ENCODE assay signal across 17 cellular contexts in the genomic region with DNA sequence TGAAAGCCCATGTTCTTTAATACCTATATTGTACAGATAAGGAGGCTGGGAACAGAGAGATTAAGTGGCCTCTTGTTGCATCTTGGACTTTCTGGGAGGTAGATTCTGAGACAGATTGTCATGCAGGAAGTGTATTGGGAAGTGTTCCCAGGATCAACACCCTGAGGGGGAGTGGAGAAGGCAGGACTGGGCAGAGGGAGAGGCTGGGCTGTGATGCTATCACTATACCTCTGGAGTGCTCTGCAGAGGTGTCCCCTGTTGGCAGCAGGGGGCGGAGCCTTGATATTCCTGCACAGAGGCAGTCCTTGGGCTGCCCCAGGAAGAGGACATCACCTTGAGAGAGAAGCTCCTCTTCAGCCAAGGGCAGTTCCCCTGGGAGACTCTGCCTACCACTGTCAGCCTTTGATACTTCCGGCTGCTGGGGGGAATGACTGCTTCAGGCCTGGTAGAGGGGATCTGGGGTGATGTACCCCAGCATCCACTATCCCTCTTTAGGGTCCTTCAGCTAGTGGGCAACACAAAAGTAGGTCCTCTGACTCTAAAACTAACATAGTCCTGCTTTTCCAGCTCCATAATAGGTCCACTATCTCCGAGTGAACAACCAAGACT.
DNase-seq lines count a peak whose midpoint lies in the region; ATAC-seq and TF ChIP-seq lines count a peak whose summit lies in the region.
"Had no signal": no experiment of that assay in that cellular context is flagged by ENCODE, and none has a peak within 500 bp of the region (broad histone marks: within the 10 kb centered on the region; RNA-seq: fewer than 3 reads in every experiment).

No MANE protein-coding gene starts in this region.

- BruUV-seq in mammary epithelial cell (replicated peaks; lab: Mats Ljungman, UMichigan): no TSS peak

- in situ Hi-C loops in mammary epithelial cell (cut with MboI; ENCODE audit: low sequenced_read_pairs in 2 of 2): no loop called here

- H3K4ac ChIP-seq in mesendoderm (ENCODE audit: low read depth, low read length): no peak overlapping the region

- H2AFZ ChIP-seq in mammary epithelial cell (ENCODE audit: low read depth, low read length): peak overlapping the region; percentile 73
- H2AFZ ChIP-seq: GM23248 had no signal

- intact Hi-C loops in mammary epithelial cell (cut with micrococcal nuclease): no loop called here

- no peaks in the 10 kb centered on the region for H4K20me1 ChIP-seq in mammary epithelial cell (ENCODE audit: insufficient read depth, low read length)

- H4K5ac ChIP-seq in mesendoderm (ENCODE audit: low read length): no peak overlapping the region

- no peak for TF ChIP-seq CTCF in mammary epithelial cell (conservative IDR thresholded peaks at IDR 0.05 in 1 of 2, IDR thresholded peaks at IDR 0.05 in 1 of 2; ENCODE audit: extremely low read depth in 1 of 2, insufficient read depth in 1 of 2, low read depth in 1 of 2, low read length in 2 of 2)

- CTCF ChIA-PET in mammary epithelial cell (lab: Charles Lee; ENCODE audit: low non-redundant PET): no interaction called here

- H3K4me2 ChIP-seq in mammary epithelial cell (ENCODE audit: insufficient read depth, low read depth, low read length) (peak overlapping the region; percentile 8), mesendoderm (ENCODE audit: low read length) (no peak overlapping the region)

- H3K4me3 ChIP-seq in mammary epithelial cell (replicated peaks in 1 of 3; ENCODE audit: insufficient read depth in 1 of 3, low read depth in 2 of 3, low read length in 3 of 3) (no peak overlapping the region), mesendoderm (ENCODE audit: low read length) (no peak overlapping the region)
- H3K4me3 ChIP-seq: GM23248, stomach had no signal

- H3K4me1 ChIP-seq in mammary epithelial cell (ENCODE audit: insufficient read depth, low read length) (peaks cover 25% of the 10 kb centered on the region), mesendoderm (ENCODE audit: control insufficient read depth, low read depth, low read length) (peaks cover 9% of the 10 kb centered on the region)

- no peak for ATAC-seq in GM19395 (IDR thresholded peaks at IDR 0.05; ENCODE audit: unreplicated experiment)
- ATAC-seq: left lobe of liver had no signal

- no peak overlapping the region for H3K56ac ChIP-seq in mesendoderm (ENCODE audit: low read length)

- H3K79me2 ChIP-seq in mammary epithelial cell (ENCODE audit: insufficient read depth, low read length) (no peaks in the 10 kb centered on the region), mesendoderm (ENCODE audit: control insufficient read depth, insufficient read depth, low read length) (no peaks in the 10 kb centered on the region)

- H3K27me3 ChIP-seq in mammary epithelial cell (ENCODE audit: insufficient read depth, low read length): no peaks in the 10 kb centered on the region
- H3K27me3 ChIP-seq in mesendoderm (ENCODE audit: insufficient read depth, low read length, poor library complexity): no peaks in the 10 kb centered on the region
- H3K27me3 ChIP-seq: brain microvascular endothelial cell, stomach had no signal

- H3K18ac ChIP-seq in mesendoderm (ENCODE audit: low read length): no peak overlapping the region

- no peak overlapping the region for H2BK5ac ChIP-seq in mesendoderm (ENCODE audit: low read length)

- dilution Hi-C loops in mammary epithelial cell (cut with HindIII; ENCODE audit: low sequenced_read_pairs): no loop called here

- no peak overlapping the region for H2BK120ac ChIP-seq in mesendoderm (ENCODE audit: low read depth, low read length)

- 67% methylated on average over 3 of the region's 3 CpGs for WGBS in mammary epithelial cell (ENCODE audit: low coverage, missing lambda C conversion rate)
- no CpG with 5 or more reads among the region's 3 CpGs for WGBS in mesendoderm (ENCODE audit: extremely low coverage, insufficient coverage, low lambda C conversion rate)

- no peak overlapping the region for H2AK5ac ChIP-seq in mesendoderm (ENCODE audit: low read length)

- no peaks in the 10 kb centered on the region for H3K36me3 ChIP-seq in mammary epithelial cell (ENCODE audit: insufficient read depth, low read length)
- no peaks in the 10 kb centered on the region for H3K36me3 ChIP-seq in mesendoderm (ENCODE audit: control insufficient read depth, insufficient read depth, low read length)
- H3K36me3 ChIP-seq: brain microvascular endothelial cell, stomach had no signal

- no peak overlapping the region for H4K8ac ChIP-seq in mesendoderm (ENCODE audit: low read depth, low read length)

- no peak overlapping the region for H2BK15ac ChIP-seq in mesendoderm (replicated peaks; ENCODE audit: low read depth)

- H3K9ac ChIP-seq in mammary epithelial cell (ENCODE audit: insufficient read depth, low read length) (no peak overlapping the region), mesendoderm (ENCODE audit: low read length) (no peak overlapping the region)
- H3K9ac ChIP-seq: GM23248 had no signal

- no peaks in the 10 kb centered on the region for H3K9me3 ChIP-seq in mammary epithelial cell (replicated peaks; ENCODE audit: insufficient read depth, low read length)
- H3K9me3 ChIP-seq: stomach had no signal

- H3K23ac ChIP-seq in mesendoderm (ENCODE audit: low read length): no peak overlapping the region

- H3K79me1 ChIP-seq in mesendoderm (ENCODE audit: low read length): no peaks in the 10 kb centered on the region

- DNase-seq in EH (ENCODE audit: low read depth) (peak; percentile 54), HT-29 (ENCODE audit: low spot score) (peak; percentile 48), mammary epithelial cell (peak; percentile 28), mesendoderm (peak; percentile 94), OCI-M2 (lab: John Stamatoyannopoulos, UW; ENCODE audit: unreplicated experiment) (no peak)
- DNase-seq in activated naive CD4-positive, alpha-beta T cell (lab: John Stamatoyannopoulos, UW): no peak
- DNase-seq: activated CD4-positive, alpha-beta T cell treated with anti-CD3 and anti-CD28 coated beads for 4 hours; activated naive CD4-positive, alpha-beta T cell treated with anti-CD3 and anti-CD28 coated beads, Interleukin-2, amount 50 U/mL, for 16 hours; activated T-cell treated with anti-CD3 and anti-CD28 coated beads for 4 hours; brain microvascular endothelial cell; GM23248; NCI-H2029; posterior cingulate gyrus; SHP77; stomach had no signal

- H3K27ac ChIP-seq in mammary epithelial cell (ENCODE audit: insufficient read depth, low read depth, low read length): no peak overlapping the region
- H3K27ac ChIP-seq in mesendoderm (ENCODE audit: low read depth, low read length): no peak overlapping the region
- H3K27ac ChIP-seq: brain microvascular endothelial cell, GM23248 had no signal

Comparison
In these comparisons a context has a peak if more than half of its experiments do, and no peak if none do; other contexts are left out.
1. DNase-seq: peak in EH (single experiment), HT-29 (single experiment), mammary epithelial cell (single experiment) and mesendoderm (single experiment); none in OCI-M2 (single experiment) and activated naive CD4-positive, alpha-beta T cell (0 of 4).